In the genomic region with DNA sequence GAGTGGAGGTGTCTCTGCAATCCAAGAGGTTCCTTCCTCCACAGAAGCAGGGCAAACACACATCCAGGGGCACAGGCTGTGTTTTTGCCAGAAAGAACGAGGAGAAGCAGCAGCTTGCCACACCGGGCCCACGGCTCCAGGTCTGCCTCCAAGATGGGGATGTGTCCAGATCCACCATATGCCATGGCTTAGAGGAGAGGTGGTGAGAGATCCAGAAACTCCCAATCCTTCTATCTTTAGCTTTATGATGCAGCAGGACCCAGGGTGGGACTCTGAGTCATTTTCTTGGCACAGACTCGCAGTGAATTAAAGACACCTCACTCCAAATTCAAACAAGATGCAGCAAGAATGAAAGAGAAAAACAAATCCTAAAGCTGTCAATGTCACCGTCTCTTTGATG, we compare ENCODE assay signal across 1 cellular context.
TF ChIP-seq lines count a peak whose summit lies in the region.

No MANE protein-coding gene starts in this region.

TF ChIP-seq in HepG2, 621 proteins besides CTCF, POLR2A, EP300 and RAD21 (continued from another document):
- TF ChIP-seq HHEX (CRISPR knock-in tag; IDR thresholded peaks at IDR 0.05), result no peak
- TF ChIP-seq RBFOX2 (IDR thresholded peaks at IDR 0.05; ENCODE audit: low read depth, low read length), result no peak
